ENCODE assay signal across 9 cellular contexts in genomic region chr2:6999161-6999877, GRCh38.
DNase-seq lines count a peak whose midpoint lies in the region; ATAC-seq and TF ChIP-seq lines count a peak whose summit lies in the region.
"Had no signal": no experiment of that assay in that cellular context is flagged by ENCODE, and none has a peak within 500 bp of the region (broad histone marks: within the 10 kb centered on the region; RNA-seq: fewer than 3 reads in every experiment).

No MANE protein-coding gene starts in this region.

- 72 to 83% methylated on average over 7 of the region's 7 CpGs for WGBS in esophagus squamous epithelium, 2 donors

- ATAC-seq in GM19463 (IDR thresholded peaks at IDR 0.05; ENCODE audit: unreplicated experiment) (peak; percentile 90), HG03108 (IDR thresholded peaks at IDR 0.05; ENCODE audit: unreplicated experiment) (peak; percentile 93)

- TF ChIP-seq POLR2A in esophagus squamous epithelium (IDR thresholded peaks at IDR 0.05), result no peak

- H3K27me3 ChIP-seq in esophagus squamous epithelium, result no peaks in the 10 kb centered on the region

- no peak overlapping the region for H3K4me3 ChIP-seq in esophagus squamous epithelium

- H3K27ac ChIP-seq in caudate nucleus (ENCODE audit: low read depth, low read length) (peak overlapping the region; percentile 65), esophagus squamous epithelium (no peak overlapping the region)

- DNase-seq in GM10248 (ENCODE audit: extremely low spot score), result peak; percentile 60
- no peak for DNase-seq in caudate nucleus (lab: John Stamatoyannopoulos, UW)
- no peak for DNase-seq in NCI-H2196 (lab: John Stamatoyannopoulos, UW; ENCODE audit: unreplicated experiment)
- no peak for DNase-seq in T-helper 1 cell
- no peak for DNase-seq in NCI-H2081 treated with DMSO at 0.1 percent for 48 hours (lab: John Stamatoyannopoulos, UW)
- DNase-seq in esophagus squamous epithelium (lab: John Stamatoyannopoulos, UW), result no peak
- DNase-seq: activated CD4-positive, alpha-beta T cell treated with anti-CD3 and anti-CD28 coated beads for 48 hours had no signal

- TF ChIP-seq CTCF in GM10248 (IDR thresholded peaks at IDR 0.05; ENCODE audit: control extremely low read depth, extremely low read depth, low read depth, missing control alignments) (no peak), esophagus squamous epithelium (IDR thresholded peaks at IDR 0.05) (no peak)

- no peaks in the 10 kb centered on the region for H3K9me3 ChIP-seq in esophagus squamous epithelium

- POLR2A ChIA-PET in GM10248 (lab: Yijun Ruan, JAX), result no interaction called here

- H3K36me3 ChIP-seq in esophagus squamous epithelium, result peaks cover 0 to 8% (median 0%) of the 10 kb centered on the region in 3 donors

- CTCF ChIA-PET in GM10248 (lab: Yijun Ruan, JAX), result interaction anchor here (1.0 to 8.4 kb wide), 8 partner anchors 10 to 102 kb away, joined by 3 to 77 read pairs (median 4); partner anchors contain the start of gene RNF144A

- intact Hi-C loops in esophagus squamous epithelium (cut with DNase I), result no loop called here

- H3K4me1 ChIP-seq in esophagus squamous epithelium, result no peaks in the 10 kb centered on the region
